1 cellular context compared by ENCODE assay signal in the genomic region with DNA sequence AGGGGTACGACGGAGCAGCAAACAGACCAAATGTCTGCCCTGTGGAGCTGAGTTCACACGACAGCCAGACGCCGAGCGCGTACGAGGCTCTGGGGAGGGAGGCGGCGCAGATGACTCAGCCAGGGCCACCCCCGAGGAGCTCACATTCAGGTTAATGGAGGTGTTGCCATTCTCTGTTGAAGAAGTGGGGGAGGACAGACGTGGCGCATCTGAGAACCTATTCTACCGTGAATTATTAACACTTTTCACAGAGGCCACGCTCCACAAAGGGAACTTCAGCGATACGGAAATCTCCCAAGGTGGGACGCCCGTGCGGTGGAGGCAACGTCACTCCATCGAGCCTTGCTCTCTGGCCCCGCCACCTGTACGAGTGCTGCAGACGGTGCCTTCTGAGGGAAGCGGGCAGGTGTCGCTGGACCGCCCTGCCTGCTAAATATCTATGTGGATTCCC.
TF ChIP-seq lines count a peak whose summit lies in the region.

No MANE protein-coding gene starts in this region.

TF ChIP-seq in IMR-90, 13 proteins besides CTCF, POLR2A, EP300 and RAD21:
- no peak for TF ChIP-seq CEBPB (IDR thresholded peaks at IDR 0.05; ENCODE audit: low read depth, low read length)
- TF ChIP-seq MXI1 (IDR thresholded peaks at IDR 0.05; ENCODE audit: borderline replicate concordance, low read depth, low read length): no peak
- no peak for TF ChIP-seq RCOR1 (IDR thresholded peaks at IDR 0.05; ENCODE audit: insufficient replicate concordance, low read length)
- TF ChIP-seq SMC3 (IDR thresholded peaks at IDR 0.05; ENCODE audit: low read depth, low read length): no peak
- TF ChIP-seq NFE2L2 (IDR thresholded peaks at IDR 0.05; ENCODE audit: low read depth, low read length): no peak
- no peak for TF ChIP-seq FOS (IDR thresholded peaks at IDR 0.05; ENCODE audit: low read depth, low read length)
- TF ChIP-seq, protein P1, sequence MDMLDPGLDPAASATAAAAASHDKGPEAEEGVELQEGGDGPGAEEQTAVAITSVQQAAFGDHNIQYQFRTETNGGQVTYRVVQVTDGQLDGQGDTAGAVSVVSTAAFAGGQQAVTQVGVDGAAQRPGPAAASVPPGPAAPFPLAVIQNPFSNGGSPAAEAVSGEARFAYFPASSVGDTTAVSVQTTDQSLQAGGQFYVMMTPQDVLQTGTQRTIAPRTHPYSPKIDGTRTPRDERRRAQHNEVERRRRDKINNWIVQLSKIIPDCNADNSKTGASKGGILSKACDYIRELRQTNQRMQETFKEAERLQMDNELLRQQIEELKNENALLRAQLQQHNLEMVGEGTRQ (IDR thresholded peaks at IDR 0.05; ENCODE audit: low read depth, low read length): no peak
- TF ChIP-seq BHLHE40 (IDR thresholded peaks at IDR 0.05; ENCODE audit: low read depth, low read length): no peak
- TF ChIP-seq RFX5 (IDR thresholded peaks at IDR 0.05; ENCODE audit: low read depth, low read length): no peak
- TF ChIP-seq CHD1 (IDR thresholded peaks at IDR 0.05; ENCODE audit: low read depth, low read length): no peak
- no peak for TF ChIP-seq MAZ (IDR thresholded peaks at IDR 0.05; ENCODE audit: borderline replicate concordance, low read depth, low read length)
- TF ChIP-seq, protein P2, sequence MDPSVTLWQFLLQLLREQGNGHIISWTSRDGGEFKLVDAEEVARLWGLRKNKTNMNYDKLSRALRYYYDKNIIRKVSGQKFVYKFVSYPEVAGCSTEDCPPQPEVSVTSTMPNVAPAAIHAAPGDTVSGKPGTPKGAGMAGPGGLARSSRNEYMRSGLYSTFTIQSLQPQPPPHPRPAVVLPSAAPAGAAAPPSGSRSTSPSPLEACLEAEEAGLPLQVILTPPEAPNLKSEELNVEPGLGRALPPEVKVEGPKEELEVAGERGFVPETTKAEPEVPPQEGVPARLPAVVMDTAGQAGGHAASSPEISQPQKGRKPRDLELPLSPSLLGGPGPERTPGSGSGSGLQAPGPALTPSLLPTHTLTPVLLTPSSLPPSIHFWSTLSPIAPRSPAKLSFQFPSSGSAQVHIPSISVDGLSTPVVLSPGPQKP (IDR thresholded peaks at IDR 0.05; ENCODE audit: borderline replicate concordance, low read depth, low read length): no peak
- TF ChIP-seq MAFK (IDR thresholded peaks at IDR 0.05; ENCODE audit: low read depth, low read length): no peak
